In genomic region chr14:75258079-75258802, GRCh38 we compare ENCODE assay signal across 8 cellular contexts. TPM values are rescaled to one million over a fixed set of nuclear protein-coding genes. Genes with fewer than 3 reads are reported as not detected.
DNase-seq lines count a peak whose midpoint lies in the region; ATAC-seq and TF ChIP-seq lines count a peak whose summit lies in the region.

No MANE protein-coding gene starts in this region.

- intact Hi-C loops in CD8-positive, alpha-beta T cell (cut with DNase I, micrococcal nuclease), result loop anchor here (2.0 to 5.0 kb wide), 2 partner anchors 25 to 264 kb away; partner anchors contain the start of gene BATF (in 1 of the 2)
- intact Hi-C loops in lower lobe of right lung (cut with DNase I) (no loop called here), upper lobe of right lung (cut with DNase I) (no loop called here)

- no peaks in the 10 kb centered on the region for H3K9me3 Mint-ChIP-seq in CD8-positive, alpha-beta T cell
- H3K9me3 Mint-ChIP-seq in brain, result peaks cover 0 to 2% (median 0%) of the 10 kb centered on the region in 5 experiments

- H3K27me3 ChIP-seq in CD8-positive, alpha-beta T cell (ENCODE audit: insufficient read depth, low read length), result no peaks in the 10 kb centered on the region
- H3K27me3 ChIP-seq in HL-60 (ENCODE audit: insufficient read depth, poor library complexity, severe bottlenecking) (no peaks in the 10 kb centered on the region), lower lobe of right lung (ENCODE audit: low read depth) (no peaks in the 10 kb centered on the region), upper lobe of right lung (no peaks in the 10 kb centered on the region)

- H3K36me3 ChIP-seq in CD8-positive, alpha-beta T cell (ENCODE audit: insufficient read depth, low read length), result no peaks in the 10 kb centered on the region
- no peaks in the 10 kb centered on the region for H3K36me3 ChIP-seq in lower lobe of right lung
- no peaks in the 10 kb centered on the region for H3K36me3 ChIP-seq in upper lobe of right lung

- no peak for DNase-seq in CD8-positive, alpha-beta T cell
- DNase-seq in HL-60 (ENCODE audit: low read depth in 1 of 2, low spot score in 1 of 2) (peak in 1 of 2 experiments; percentile 72), lower lobe of right lung (peak; percentile 66), upper lobe of right lung (peak; percentile 64), retina (no peak), medulla oblongata (ENCODE audit: extremely low spot score) (no peak)

- ATAC-seq in CD8-positive, alpha-beta T cell, result no peak
- ATAC-seq in lower lobe of right lung, result peak; percentile 2 to 24
- no peak for ATAC-seq in upper lobe of right lung
- ATAC-seq in HG02884 (IDR thresholded peaks at IDR 0.05; ENCODE audit: unreplicated experiment), result no peak

- peak overlapping the region; percentile 82 for H3K4me3 Mint-ChIP-seq in CD8-positive, alpha-beta T cell
- H3K4me3 Mint-ChIP-seq in brain, result peak overlapping the region; percentile 85 to 88 (median 86)

- H3K36me3 Mint-ChIP-seq in CD8-positive, alpha-beta T cell, result no peaks in the 10 kb centered on the region
- no peaks in the 10 kb centered on the region for H3K36me3 Mint-ChIP-seq in brain

- POLR2A ChIA-PET in CD8-positive, alpha-beta T cell (lab: Charles Lee), result interaction anchor here (0.8 to 2.1 kb wide), 5 partner anchors 8 to 81 kb away, joined by 3 to 11 read pairs (median 7); partner anchors contain the start of gene TMED10

- H3K4me1 Mint-ChIP-seq in CD8-positive, alpha-beta T cell (ENCODE audit: low read depth), result peaks cover 29% of the 10 kb centered on the region
- H3K4me1 Mint-ChIP-seq in brain, result peaks cover 57% of the 10 kb centered on the region

- no peak for TF ChIP-seq CTCF in CD8-positive, alpha-beta T cell (IDR thresholded peaks at IDR 0.05)
- no peak for TF ChIP-seq CTCF in HL-60 (IDR thresholded peaks at IDR 0.05; ENCODE audit: insufficient read depth, low read length)
- no peak for TF ChIP-seq CTCF in brain (conservative IDR thresholded peaks at IDR 0.05)
- TF ChIP-seq CTCF in lower lobe of right lung (IDR thresholded peaks at IDR 0.05), result no peak
- TF ChIP-seq CTCF in upper lobe of right lung (IDR thresholded peaks at IDR 0.05), result no peak

- CTCF ChIA-PET in CD8-positive, alpha-beta T cell (lab: Charles Lee), result interaction anchor here (2.6 kb wide), 1 partner anchor 37 kb away, joined by 18 read pairs; no protein-coding TSS in a partner anchor

- no peaks in the 10 kb centered on the region for H3K9me3 ChIP-seq in CD8-positive, alpha-beta T cell (ENCODE audit: low read length)
- no peaks in the 10 kb centered on the region for H3K9me3 ChIP-seq in lower lobe of right lung
- H3K9me3 ChIP-seq in upper lobe of right lung, result no peaks in the 10 kb centered on the region

- H3K27ac Mint-ChIP-seq in CD8-positive, alpha-beta T cell, result peak overlapping the region; percentile 97
- peak overlapping the region; percentile 98 to 100 (median 99) for H3K27ac Mint-ChIP-seq in brain

- H3K27ac ChIP-seq in CD8-positive, alpha-beta T cell (ENCODE audit: low read depth, low read length), result peak overlapping the region; percentile 92
- peak overlapping the region; percentile 100 for H3K27ac ChIP-seq in HL-60 (replicated peaks)
- H3K27ac ChIP-seq in lower lobe of right lung, result peak overlapping the region; percentile 99
- peak overlapping the region; percentile 99 for H3K27ac ChIP-seq in upper lobe of right lung

- no peaks in the 10 kb centered on the region for H3K27me3 Mint-ChIP-seq in CD8-positive, alpha-beta T cell (ENCODE audit: low read depth)
- peaks cover 3% of the 10 kb centered on the region for H3K27me3 Mint-ChIP-seq in brain

- H3K4me3 ChIP-seq in CD8-positive, alpha-beta T cell (ENCODE audit: low read depth, low read length), result peak overlapping the region; percentile 43
- 0 out of 2 replicates have a peak overlapping the region, but pooled peaks have one; percentile 6 for H3K4me3 ChIP-seq in HL-60 (replicated peaks; ENCODE audit: insufficient read depth, low read length)
- H3K4me3 ChIP-seq in lower lobe of right lung, result peak overlapping the region; percentile 49
- H3K4me3 ChIP-seq in upper lobe of right lung, result peak overlapping the region; percentile 42

- peaks cover 17% of the 10 kb centered on the region for H3K4me1 ChIP-seq in CD8-positive, alpha-beta T cell (ENCODE audit: insufficient read depth, low read length)
- H3K4me1 ChIP-seq in lower lobe of right lung (peaks cover 45% of the 10 kb centered on the region), upper lobe of right lung (peaks cover 26% of the 10 kb centered on the region)

RNA-seq across cellular contexts. Expression of gene FOS, which starts 20.4 kb away (rescaled TPM):
- 1,000 to 10,000 TPM; 1,826 to 1,941 TPM for total RNA-seq in CD8-positive, alpha-beta T cell
- polyA plus RNA-seq in brain (ENCODE audit: insufficient read depth, low read depth, low replicate concordance), result 9.4 TPM
- total RNA-seq in lower lobe of right lung, result 302 TPM
- total RNA-seq in upper lobe of right lung, result 204 TPM

Comparison
In these comparisons a context has a peak if more than half of its experiments do, and no peak if none do; other contexts are left out.
1. ATAC-seq: peak in lower lobe of right lung (2 of 2); none in CD8-positive, alpha-beta T cell (single experiment), upper lobe of right lung (single experiment) and HG02884 (single experiment).
2. DNase-seq: peak in lower lobe of right lung (single experiment) and upper lobe of right lung (single experiment); none in CD8-positive, alpha-beta T cell (0 of 7), retina (single experiment) and medulla oblongata (single experiment).
3. intact Hi-C loops: an anchor here in CD8-positive, alpha-beta T cell (2.0 to 5.0 kb wide); none called in lower lobe of right lung and upper lobe of right lung.
4. Peak in every context shown above with its lines, with median percentiles within 50 percentile points of each other: H3K27ac ChIP-seq and H3K4me3 ChIP-seq.